In genomic region chr2:203908344-203909185, GRCh38 we compare ENCODE assay signal across 14 cellular contexts. TPM values are rescaled to one million over a fixed set of nuclear protein-coding genes. Genes with fewer than 3 reads are reported as not detected.
DNase-seq lines count a peak whose midpoint lies in the region; ATAC-seq, FAIRE-seq and TF ChIP-seq lines count a peak whose summit lies in the region.
"Had no signal": no experiment of that assay in that cellular context is flagged by ENCODE, and none has a peak within 500 bp of the region (broad histone marks: within the 10 kb centered on the region; RNA-seq: fewer than 3 reads in every experiment).

No MANE protein-coding gene starts in this region.

- no peak overlapping the region for H3K4me3 Mint-ChIP-seq in activated CD4-positive, alpha-beta memory T cell treated with anti-CD3 and anti-CD28 coated beads for 36 hours
- no peak overlapping the region for H3K4me3 Mint-ChIP-seq in stimulated activated memory B cell treated with anti-CD40 and anti-IgM and Interleukin-4, amounts not matched to agents 10 μg/mL and 1 μg/mL and 100 μg/mL, for 72 hours

- no peaks in the 10 kb centered on the region for H3F3A ChIP-seq in SK-N-SH (replicated peaks; ENCODE audit: insufficient read depth)

- H3K9me3 ChIP-seq in SK-N-SH: no peaks in the 10 kb centered on the region
- no peaks in the 10 kb centered on the region for H3K9me3 ChIP-seq in HepG2 (ENCODE audit: low read length)
- H3K9me3 ChIP-seq: A549 had no signal

- FAIRE-seq in HepG2 (lab: Jason Lieb, UNC): peak; percentile 18
- FAIRE-seq: A549 had no signal

- no peak overlapping the region for H3K27ac ChIP-seq in SK-N-SH (ENCODE audit: low read depth in 2 of 2, low read length in 1 of 2)
- no peak overlapping the region for H3K27ac ChIP-seq in HepG2 (ENCODE audit: extremely low read length, insufficient read depth, low read length)
- H3K27ac ChIP-seq: A549, epithelial cell of prostate had no signal

- H3K36me3 Mint-ChIP-seq in activated CD4-positive, alpha-beta memory T cell treated with anti-CD3 and anti-CD28 coated beads for 36 hours: peaks cover 3% of the 10 kb centered on the region
- H3K36me3 Mint-ChIP-seq in stimulated activated memory B cell treated with anti-CD40 and anti-IgM and Interleukin-4, amounts not matched to agents 10 μg/mL and 1 μg/mL and 100 μg/mL, for 72 hours: no peaks in the 10 kb centered on the region

- no peak for TF ChIP-seq POLR2A in HepG2 (IDR thresholded peaks at IDR 0.05; ENCODE audit: insufficient read depth in 1 of 2, low read depth in 2 of 2, low read length in 2 of 2)

- H3K79me2 ChIP-seq in SK-N-SH (ENCODE audit: insufficient read depth) (no peaks in the 10 kb centered on the region), HepG2 (ENCODE audit: insufficient read depth, low read length) (no peaks in the 10 kb centered on the region)

- no peak for TF ChIP-seq RAD21 in SK-N-SH (IDR thresholded peaks at IDR 0.05; ENCODE audit: low read length)
- no peak for TF ChIP-seq RAD21 in HepG2 (CRISPR knock-in tag; IDR thresholded peaks at IDR 0.05)

- 0 out of 2 replicates have a peak overlapping the region, but pooled peaks have one; percentile 61 for H2AFZ ChIP-seq in SK-N-SH (ENCODE audit: low read depth)
- no peak overlapping the region for H2AFZ ChIP-seq in HepG2 (ENCODE audit: low read length)

- TF ChIP-seq CTCF in SK-N-SH (IDR thresholded peaks at IDR 0.05): no peak
- no peak for TF ChIP-seq CTCF in HepG2 (CRISPR knock-in tag; IDR thresholded peaks at IDR 0.05)
- TF ChIP-seq CTCF in GM13976 (IDR thresholded peaks at IDR 0.05; ENCODE audit: borderline replicate concordance, control extremely low read depth, extremely low read depth, insufficient read depth, missing control alignments): no peak

- H3K9me2 ChIP-seq in SK-N-SH: no peaks in the 10 kb centered on the region

- DNase-seq in SK-N-SH: no peak
- peak; percentile 39 for DNase-seq in activated CD4-positive, alpha-beta memory T cell treated with anti-CD3 and anti-CD28 coated beads for 36 hours
- DNase-seq in HepG2 (ENCODE audit: low spot score): no peak
- DNase-seq in ACHN: no peak
- no peak for DNase-seq in activated effector memory CD4-positive, alpha-beta T cell treated with anti-CD3 and anti-CD28 coated beads, Interleukin-2, amount 50 U/mL, for 16 hours
- no peak for DNase-seq in GM13976 (ENCODE audit: low spot score)
- DNase-seq: activated CD8-positive, alpha-beta memory T cell treated with anti-CD3 and anti-CD28 coated beads for 24 hours; Kasumi-1; NCI-H345; posterior cingulate gyrus had no signal

- POLR2A ChIA-PET in SK-N-SH (lab: Yijun Ruan, JAX): no interaction called here
- POLR2A ChIA-PET in activated CD4-positive, alpha-beta memory T cell treated with anti-CD3 and anti-CD28 coated beads for 36 hours (lab: Charles Lee): interaction anchor here (0.9 to 2.2 kb wide), 7 partner anchors 11 to 93 kb away, joined by 3 to 27 read pairs (median 9); partner anchors contain the start of gene CTLA4
- POLR2A ChIA-PET in HepG2 (lab: Yijun Ruan, JAX): no interaction called here

- H3K27me3 ChIP-seq in SK-N-SH (ENCODE audit: insufficient read depth): no peaks in the 10 kb centered on the region
- H3K27me3 ChIP-seq in HepG2 (ENCODE audit: control insufficient read depth in 1 of 2, insufficient read depth in 2 of 2, low read length in 2 of 2): no peaks in the 10 kb centered on the region

- in situ Hi-C loops in HepG2 (cut with HindIII; ENCODE audit: extremely low pct_ligation_motif_present, low pct_unique_long_range_greater_than_20kb): loop anchor here (25.0 kb wide), 1 partner anchor 1071 kb away; no protein-coding TSS in a partner anchor
- in situ Hi-C loops in ACHN (cut with HindIII; ENCODE audit: low pct_ligation_motif_present, low pct_unique_long_range_greater_than_20kb, low sequenced_read_pairs): no loop called here
- in situ Hi-C loops in GM13976 (cut with MboI; ENCODE audit: low sequenced_read_pairs, unreplicated experiment): no loop called here

- H4K20me1 ChIP-seq in SK-N-SH (ENCODE audit: insufficient read depth) (no peaks in the 10 kb centered on the region), HepG2 (ENCODE audit: insufficient read depth, low read length) (no peaks in the 10 kb centered on the region)

- peaks cover 29% of the 10 kb centered on the region for H3K4me1 Mint-ChIP-seq in activated CD4-positive, alpha-beta memory T cell treated with anti-CD3 and anti-CD28 coated beads for 36 hours (ENCODE audit: low read depth)
- H3K4me1 Mint-ChIP-seq in stimulated activated memory B cell treated with anti-CD40 and anti-IgM and Interleukin-4, amounts not matched to agents 10 μg/mL and 1 μg/mL and 100 μg/mL, for 72 hours: peaks cover 11% of the 10 kb centered on the region

- TF ChIP-seq EP300 in SK-N-SH (IDR thresholded peaks at IDR 0.05; ENCODE audit: borderline replicate concordance in 1 of 2, low read depth in 1 of 2, low read length in 1 of 2) (no peak), HepG2 (IDR thresholded peaks at IDR 0.05; ENCODE audit: low read depth in 2 of 2, low read length in 2 of 2) (no peak), HepG2 (CRISPR knock-in tag; IDR thresholded peaks at IDR 0.05; ENCODE audit: borderline replicate concordance) (no peak)

- no peaks in the 10 kb centered on the region for H3K36me3 ChIP-seq in SK-N-SH (replicated peaks in 1 of 2; ENCODE audit: control insufficient read depth in 1 of 2, insufficient read depth in 2 of 2, low read length in 1 of 2)
- H3K36me3 ChIP-seq in HepG2 (replicated peaks in 1 of 2; ENCODE audit: control insufficient read depth in 1 of 2, insufficient read depth in 2 of 2, low read length in 2 of 2): no peaks in the 10 kb centered on the region

- CTCF ChIA-PET in SK-N-SH (lab: Yijun Ruan, JAX): interaction anchor here (1.5 to 2.7 kb wide), 5 partner anchors 8 to 1320 kb away, joined by 3 to 11 read pairs (median 7); no protein-coding TSS in a partner anchor
- CTCF ChIA-PET in activated CD4-positive, alpha-beta memory T cell treated with anti-CD3 and anti-CD28 coated beads for 36 hours (lab: Charles Lee): interaction anchor here (0.7 to 2.5 kb wide), 20 partner anchors 10 to 424 kb away, joined by 3 to 26 read pairs (median 8); partner anchors contain the start of gene CTLA4
- CTCF ChIA-PET in HepG2 (lab: Yijun Ruan, JAX; ENCODE audit: low intra/inter-chr PET ratio, low total read pairs): interaction anchor here (2.1 kb wide), 1 partner anchor 424 kb away, joined by 10 read pairs; no protein-coding TSS in a partner anchor

- peaks cover 3% of the 10 kb centered on the region for H3K27me3 Mint-ChIP-seq in activated CD4-positive, alpha-beta memory T cell treated with anti-CD3 and anti-CD28 coated beads for 36 hours
- H3K27me3 Mint-ChIP-seq in stimulated activated memory B cell treated with anti-CD40 and anti-IgM and Interleukin-4, amounts not matched to agents 10 μg/mL and 1 μg/mL and 100 μg/mL, for 72 hours: peaks cover 11% of the 10 kb centered on the region

- H3K27ac Mint-ChIP-seq in activated CD4-positive, alpha-beta memory T cell treated with anti-CD3 and anti-CD28 coated beads for 36 hours: peak overlapping the region; percentile 59
- H3K27ac Mint-ChIP-seq in stimulated activated memory B cell treated with anti-CD40 and anti-IgM and Interleukin-4, amounts not matched to agents 10 μg/mL and 1 μg/mL and 100 μg/mL, for 72 hours: no peak overlapping the region

- ATAC-seq in SK-N-SH treated with all-trans-retinoic acid at 6 μM for 48 hours (no peak), HepG2 (no peak)
- ATAC-seq in stimulated activated memory B cell treated with anti-CD40 and anti-IgM and Interleukin-4, amounts not matched to agents 10 μg/mL and 1 μg/mL and 100 μg/mL, for 72 hours: peak; percentile 26

- no peaks in the 10 kb centered on the region for H3K4me1 ChIP-seq in SK-N-SH (ENCODE audit: control insufficient read depth in 1 of 2, insufficient read depth in 2 of 2, low read depth in 1 of 2, low read length in 1 of 2)
- H3K4me1 ChIP-seq in HepG2 (ENCODE audit: insufficient read depth, low read length): peaks cover 14% of the 10 kb centered on the region; the same call in 1 of the 2 replicates

- intact Hi-C loops in activated CD4-positive, alpha-beta memory T cell treated with anti-CD3 and anti-CD28 coated beads for 36 hours (cut with micrococcal nuclease): loop anchor here (1.0 to 2.0 kb wide), 8 partner anchors 22 to 424 kb away; no protein-coding TSS in a partner anchor
- intact Hi-C loops in HepG2 (cut with micrococcal nuclease; ENCODE audit: unreplicated experiment): loop anchor here (1.0 to 10.0 kb wide), 4 partner anchors 91 to 1074 kb away; no protein-coding TSS in a partner anchor

- H3K4me3 ChIP-seq in SK-N-SH (ENCODE audit: low read depth in 2 of 2, low read length in 1 of 2) (no peak overlapping the region), HepG2 (replicated peaks in 1 of 3; ENCODE audit: insufficient read depth in 1 of 3, low read depth in 2 of 3, low read length in 3 of 3) (no peak overlapping the region)
- H3K4me3 ChIP-seq: A549 had no signal

- H3K9ac ChIP-seq in SK-N-SH (no peak overlapping the region), HepG2 (ENCODE audit: insufficient read depth, low read depth, low read length) (no peak overlapping the region)

- peaks cover 2% of the 10 kb centered on the region for H3K9me3 Mint-ChIP-seq in activated CD4-positive, alpha-beta memory T cell treated with anti-CD3 and anti-CD28 coated beads for 36 hours
- no peaks in the 10 kb centered on the region for H3K9me3 Mint-ChIP-seq in stimulated activated memory B cell treated with anti-CD40 and anti-IgM and Interleukin-4, amounts not matched to agents 10 μg/mL and 1 μg/mL and 100 μg/mL, for 72 hours

- BruUV-seq in HepG2 (replicated peaks; lab: Mats Ljungman, UMichigan): no TSS peak

- no peak overlapping the region for H3K4me2 ChIP-seq in SK-N-SH
- H3K4me2 ChIP-seq in HepG2 (ENCODE audit: low read depth, low read length): no peak overlapping the region

- 80% methylated on average over 7 of the region's 7 CpGs for WGBS in SK-N-SH (ENCODE audit: low lambda C conversion rate)
- WGBS in HepG2 (ENCODE audit: low lambda C conversion rate): 55% methylated on average over 7 of the region's 7 CpGs

RNA-seq across cellular contexts. Expression of gene ICOS, which starts 28.0 kb away (rescaled TPM):
- not detected in 2 replicates for polyA plus RNA-seq in SK-N-SH (2012; rRNA removed)
- polyA plus RNA-seq in SK-N-SH (2012; cell fraction: cytosol; rRNA removed): not detected in 2 replicates
- polyA plus RNA-seq in SK-N-SH (2012; cell fraction: nucleus; rRNA removed): not detected in 2 replicates
- 100 to 1,000 TPM; 187 to 190 TPM for total RNA-seq in activated CD4-positive, alpha-beta memory T cell treated with anti-CD3 and anti-CD28 coated beads for 36 hours
- not detected in 2 replicates for total RNA-seq in HepG2 (2016; rRNA removed; fragmentation: Illumina TruSeq; extraction: Trizol)
- total RNA-seq in HepG2 (2016; cell fraction: cytosol; rRNA removed; fragmentation: Illumina TruSeq; extraction: Trizol; ENCODE audit: low read depth): not detected in 2 replicates
- total RNA-seq in HepG2 (2016; cell fraction: insoluble cytoplasmic fraction; rRNA removed; fragmentation: Illumina TruSeq; extraction: Trizol): not detected in 2 replicates
- not detected in 2 replicates for total RNA-seq in HepG2 (2016; cell fraction: membrane; rRNA removed; fragmentation: Illumina TruSeq; extraction: Trizol)
- not detected in 2 replicates for total RNA-seq in HepG2 (2016; cell fraction: nucleus; rRNA removed; fragmentation: Illumina TruSeq; extraction: Trizol)
- 0.03 TPM in 1 of 2 replicates, not detected in the other for polyA plus RNA-seq in HepG2 (2011; rRNA removed)
- polyA plus RNA-seq in HepG2 (2011; cell fraction: cytosol; rRNA removed): not detected in 2 replicates
- not detected in 2 replicates for polyA plus RNA-seq in HepG2 (2011; cell fraction: nucleus; rRNA removed)
- not detected in 2 replicates for polyA plus RNA-seq in HepG2 (2012)
- not detected in 2 replicates for polyA plus RNA-seq in HepG2 (2016; cell fraction: cytosol; fragmentation: Illumina TruSeq; extraction: Trizol; ENCODE audit: low read depth)
- polyA plus RNA-seq in HepG2 (2016; cell fraction: insoluble cytoplasmic fraction; fragmentation: Illumina TruSeq; extraction: Trizol; ENCODE audit: low read depth): not detected in 2 replicates
- not detected in 2 replicates for polyA plus RNA-seq in HepG2 (2016; cell fraction: membrane; fragmentation: Illumina TruSeq; extraction: Trizol; ENCODE audit: low read depth)
- polyA plus RNA-seq in HepG2 (2016; cell fraction: nucleus; fragmentation: Illumina TruSeq; extraction: Trizol; ENCODE audit: insufficient read depth, low read depth): not detected in 2 replicates
- polyA minus RNA-seq in HepG2 (2011; rRNA and poly(A)+ RNA removed; ENCODE audit: low replicate concordance): not detected in 2 replicates
- polyA minus RNA-seq in HepG2 (2011; cell fraction: cytosol; rRNA and poly(A)+ RNA removed): not detected in 2 replicates
- polyA minus RNA-seq in HepG2 (2011; cell fraction: nucleus; rRNA and poly(A)+ RNA removed): not detected in 2 replicates
- polyA plus RNA-seq: A549 had no signal

RNA-seq across cellular contexts. Expression of gene CTLA4, which starts 41.0 kb away (rescaled TPM):
- polyA plus RNA-seq in SK-N-SH (2012; rRNA removed): 0.03 TPM in 1 of 2 replicates, not detected in the other
- 0.01 TPM in 1 of 2 replicates, not detected in the other for polyA plus RNA-seq in SK-N-SH (2012; cell fraction: cytosol; rRNA removed)
- polyA plus RNA-seq in SK-N-SH (2012; cell fraction: nucleus; rRNA removed): 0.26 and 0.97 TPM in 2 replicates
- total RNA-seq in activated CD4-positive, alpha-beta memory T cell treated with anti-CD3 and anti-CD28 coated beads for 36 hours: 100 to 1,000 TPM; 245 to 254 TPM
- not detected in 2 replicates for total RNA-seq in HepG2 (2016; rRNA removed; fragmentation: Illumina TruSeq; extraction: Trizol)
- not detected in 2 replicates for total RNA-seq in HepG2 (2016; cell fraction: cytosol; rRNA removed; fragmentation: Illumina TruSeq; extraction: Trizol; ENCODE audit: low read depth)
- total RNA-seq in HepG2 (2016; cell fraction: insoluble cytoplasmic fraction; rRNA removed; fragmentation: Illumina TruSeq; extraction: Trizol): 0.04 TPM in 1 of 2 replicates, not detected in the other
- not detected in 2 replicates for total RNA-seq in HepG2 (2016; cell fraction: membrane; rRNA removed; fragmentation: Illumina TruSeq; extraction: Trizol)
- not detected in 2 replicates for total RNA-seq in HepG2 (2016; cell fraction: nucleus; rRNA removed; fragmentation: Illumina TruSeq; extraction: Trizol)
- polyA plus RNA-seq in HepG2 (2011; rRNA removed): 0.16 TPM in 1 of 2 replicates, not detected in the other
- not detected in 2 replicates for polyA plus RNA-seq in HepG2 (2011; cell fraction: cytosol; rRNA removed)
- 0.32 and 0.40 TPM in 2 replicates for polyA plus RNA-seq in HepG2 (2011; cell fraction: nucleus; rRNA removed)
- polyA plus RNA-seq in HepG2 (2012): 0.15 TPM in 1 of 2 replicates, not detected in the other
- not detected in 2 replicates for polyA plus RNA-seq in HepG2 (2016; cell fraction: cytosol; fragmentation: Illumina TruSeq; extraction: Trizol; ENCODE audit: low read depth)
- 0.14 TPM in 1 of 2 replicates, not detected in the other for polyA plus RNA-seq in HepG2 (2016; cell fraction: insoluble cytoplasmic fraction; fragmentation: Illumina TruSeq; extraction: Trizol; ENCODE audit: low read depth)
- not detected in 2 replicates for polyA plus RNA-seq in HepG2 (2016; cell fraction: membrane; fragmentation: Illumina TruSeq; extraction: Trizol; ENCODE audit: low read depth)
- polyA plus RNA-seq in HepG2 (2016; cell fraction: nucleus; fragmentation: Illumina TruSeq; extraction: Trizol; ENCODE audit: insufficient read depth, low read depth): 0.31 TPM in 1 of 2 replicates, not detected in the other
- not detected in 2 replicates for polyA minus RNA-seq in HepG2 (2011; rRNA and poly(A)+ RNA removed; ENCODE audit: low replicate concordance)
- polyA minus RNA-seq in HepG2 (2011; cell fraction: cytosol; rRNA and poly(A)+ RNA removed): not detected in 2 replicates
- polyA minus RNA-seq in HepG2 (2011; cell fraction: nucleus; rRNA and poly(A)+ RNA removed): not detected in 2 replicates
- polyA plus RNA-seq: A549 had no signal

Comparison
In these comparisons a context has a peak if more than half of its experiments do, and no peak if none do; other contexts are left out.
1. RNA of gene ICOS, which starts 28.0 kb away (total RNA-seq): 187 to 190 TPM in activated CD4-positive, alpha-beta memory T cell treated with anti-CD3 and anti-CD28 coated beads for 36 hours; not detected in HepG2; every median in the first group is over 100 times any median in the second.
2. RNA of gene CTLA4, which starts 41.0 kb away (total RNA-seq): 245 to 254 TPM in activated CD4-positive, alpha-beta memory T cell treated with anti-CD3 and anti-CD28 coated beads for 36 hours; 0.04 TPM in HepG2; every median in the first group is over 100 times any median in the second.